ENCODE assay signal across 1 cellular context in genomic region chr7:137962875-137963507, GRCh38.
A peak's percentile ranks its signal among the peaks of the same experiment; 100 is the strongest.
TF ChIP-seq lines count a peak whose summit lies in the region.

No MANE protein-coding gene starts in this region.

TF ChIP-seq in K562, 482 proteins besides CTCF, POLR2A, EP300 and RAD21 (continued from another document):
- TF ChIP-seq POLR2AphosphoS5 (IDR thresholded peaks at IDR 0.05; ENCODE audit: control insufficient read depth, insufficient read depth, low read depth, low read length) (peak; percentile 98), ZNF224 (CRISPR knock-in tag; IDR thresholded peaks at IDR 0.05) (no peak), RBM22 (IDR thresholded peaks at IDR 0.05; ENCODE audit: low read depth, low read length, poor library complexity, severe bottlenecking) (no peak), FOXO4 (CRISPR knock-in tag; IDR thresholded peaks at IDR 0.05) (no peak), U2AF1 (optimal IDR thresholded peaks at IDR 0.05; ENCODE audit: low read depth, low read length) (no peak), RREB1 (CRISPR knock-in tag; IDR thresholded peaks at IDR 0.05) (no peak), FOSL1 (tag; conservative IDR thresholded peaks at IDR 0.05) (peak; percentile 93), POU5F1 (IDR thresholded peaks at IDR 0.05; ENCODE audit: borderline replicate concordance, low read depth, low read length, partially characterized antibody) (no peak), TOE1 (IDR thresholded peaks at IDR 0.05; ENCODE audit: borderline replicate concordance) (peak; percentile 41; the same call in 1 of the 2 replicates), TOE1 (CRISPR knock-in tag; IDR thresholded peaks at IDR 0.05; ENCODE audit: borderline replicate concordance, low read depth) (no peak), ZNF79 (CRISPR knock-in tag; IDR thresholded peaks at IDR 0.05; ENCODE audit: low read depth) (0 out of 2 replicates have a peak, but pooled peaks have one; percentile 9), RBM34 (IDR thresholded peaks at IDR 0.05; ENCODE audit: borderline replicate concordance, insufficient read depth, low read length) (no peak), HINFP (tag; conservative IDR thresholded peaks at IDR 0.05; ENCODE audit: low read depth) (no peak), CHAMP1 (IDR thresholded peaks at IDR 0.05) (peak; percentile 95), THRA (IDR thresholded peaks at IDR 0.05) (no peak), HDAC8 (tag; IDR thresholded peaks at IDR 0.05) (peak; percentile 51; the same call in 1 of the 2 replicates), MCM2 (IDR thresholded peaks at IDR 0.05; ENCODE audit: low read depth) (no peak), EP400 (IDR thresholded peaks at IDR 0.05) (peak; percentile 67), GATA2 (CRISPR knock-in tag; IDR thresholded peaks at IDR 0.05) (peak; percentile 99), CREB1 (IDR thresholded peaks at IDR 0.05) (peak; percentile 74; the same call in 1 of the 2 replicates), CREB1 (CRISPR knock-in tag; IDR thresholded peaks at IDR 0.05) (no peak), ZNF699 (CRISPR knock-in tag; IDR thresholded peaks at IDR 0.05; ENCODE audit: insufficient replicate concordance) (no peak), TRIM24 (IDR thresholded peaks at IDR 0.05) (peak; percentile 91 to 94), MXD1 (CRISPR knock-in tag; IDR thresholded peaks at IDR 0.05; ENCODE audit: borderline replicate concordance, poor library complexity, severe bottlenecking) (no peak), ATF6 (CRISPR knock-in tag; IDR thresholded peaks at IDR 0.05) (no peak), ZC3H11A (IDR thresholded peaks at IDR 0.05; ENCODE audit: low read depth, low read length) (no peak), SMARCE1 (IDR thresholded peaks at IDR 0.05) (peak; percentile 100), SNIP1 (IDR thresholded peaks at IDR 0.05; ENCODE audit: low read depth) (no peak), STAT6 (CRISPR knock-in tag; IDR thresholded peaks at IDR 0.05) (0 out of 2 replicates have a peak, but pooled peaks have one; percentile 35)
